21 cellular contexts compared by ENCODE assay signal in the genomic region with DNA sequence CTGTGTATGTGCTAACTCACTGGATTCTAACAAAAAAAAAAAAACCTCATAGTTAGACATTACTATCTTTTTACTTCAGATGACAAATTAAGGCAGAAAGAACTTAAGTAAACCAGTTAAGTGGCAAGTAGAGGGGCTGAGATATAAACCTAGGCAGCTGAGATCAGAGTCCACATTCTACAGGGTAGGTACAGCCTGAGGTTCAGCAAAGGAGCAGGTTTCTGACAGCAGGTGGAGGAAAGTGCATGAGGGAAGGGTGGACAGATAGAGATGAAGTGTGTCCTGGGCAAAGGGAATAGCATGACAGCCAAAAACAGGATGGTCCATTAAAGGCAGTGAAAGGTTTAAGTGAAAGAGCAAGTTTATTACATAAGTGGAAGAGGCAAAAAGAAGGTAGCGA.
"Had no signal": no experiment of that assay in that cellular context is flagged by ENCODE, and none has a peak within 500 bp of the region (broad histone marks: within the 10 kb centered on the region; RNA-seq: fewer than 3 reads in every experiment).

No MANE protein-coding gene starts in this region.

- H3K36me3 Mint-ChIP-seq: natural killer cell had no signal

- ATAC-seq: esophagus mucosa, gastrocnemius medialis, heart right ventricle, natural killer cell, sciatic nerve had no signal

- H3K27ac Mint-ChIP-seq: natural killer cell had no signal

- H3K4me3 ChIP-seq: coronary artery, gastrocnemius medialis, heart right ventricle, left ventricle myocardium inferior, lung, prostate gland, suprapubic skin, thyroid gland, upper lobe of left lung, uterus had no signal

- DNase-seq: caudate nucleus; effector CD4-positive, alpha-beta T cell; gastrocnemius medialis; heart right ventricle; islet precursor cell; left ventricle myocardium inferior; mesendoderm; natural killer cell; retina; stimulated activated CD4-positive, alpha-beta T cell treated with anti-CD3 and anti-CD28 coated beads, Interleukin-2, amount 100 ng/mL, for 24 hours; stimulated activated CD4-positive, alpha-beta T cell treated with anti-CD3 and anti-CD28 coated beads, Interleukin-4, amount 100 ng/mL, for 4 hours; stimulated activated naive CD4-positive, alpha-beta T cell; thyroid gland; upper lobe of left lung; uterus had no signal

- H3K4me1 Mint-ChIP-seq: natural killer cell had no signal

- H3K4me3 Mint-ChIP-seq: natural killer cell had no signal
